In the genomic region with DNA sequence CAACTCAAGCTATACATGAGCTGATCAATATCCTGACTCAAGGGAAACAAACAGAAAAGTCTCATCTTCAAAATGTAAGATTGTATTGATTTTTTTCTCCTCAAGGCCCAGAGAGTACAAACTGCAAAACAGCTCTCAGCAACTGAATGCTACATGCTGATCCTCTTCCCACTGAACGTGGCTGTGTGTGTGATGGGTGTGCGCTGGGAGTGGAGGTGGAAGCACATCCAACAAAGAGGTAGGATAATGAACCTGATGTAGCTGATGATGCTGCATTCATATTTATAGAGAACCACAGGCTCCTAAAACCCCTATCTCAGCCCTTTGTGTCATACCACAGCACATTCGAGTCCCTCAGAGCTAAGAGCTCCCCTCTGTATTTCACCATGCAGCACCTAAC, we compare ENCODE assay signal across 23 cellular contexts. TPM values are rescaled to one million over a fixed set of nuclear protein-coding genes. Genes with fewer than 3 reads are reported as not detected.
"Had no signal": no experiment of that assay in that cellular context is flagged by ENCODE, and none has a peak within 500 bp of the region (broad histone marks: within the 10 kb centered on the region; RNA-seq: fewer than 3 reads in every experiment).

No MANE protein-coding gene starts in this region.

- DNase-seq: MG63, NCI-H1092, NCI-H1105 treated with DMSO at 0.1 percent for 48 hours, NCI-H1436, NCI-H187, NCI-H2029, NCI-H2081 treated with DMSO at 0.1 percent for 48 hours, NCI-H2171, NCI-H226, NCI-H446, NCI-H510A, NCI-H524 treated with DMSO at 0.1 percent for 48 hours, NCI-H69, NCI-H774, PC-3, SHP77, SK-N-SH had no signal

- ATAC-seq: K562, Panc1, PC-3 had no signal

- H3K36me3 ChIP-seq: MG63 had no signal

- H3K9me3 ChIP-seq: MG63, SK-N-SH had no signal

- H3K27ac ChIP-seq: HL-60, KMS-11, RWPE1 had no signal

- H3K4me3 ChIP-seq: K562, MG63 had no signal

- H3K27me3 ChIP-seq: MG63 had no signal

RNA-seq across cellular contexts. Expression of a gene that starts 56.8 kb away (rescaled TPM):
- polyA plus RNA-seq: IgD-negative memory B cell had no signal
